ENCODE assay signal across 9 cellular contexts in the genomic region with DNA sequence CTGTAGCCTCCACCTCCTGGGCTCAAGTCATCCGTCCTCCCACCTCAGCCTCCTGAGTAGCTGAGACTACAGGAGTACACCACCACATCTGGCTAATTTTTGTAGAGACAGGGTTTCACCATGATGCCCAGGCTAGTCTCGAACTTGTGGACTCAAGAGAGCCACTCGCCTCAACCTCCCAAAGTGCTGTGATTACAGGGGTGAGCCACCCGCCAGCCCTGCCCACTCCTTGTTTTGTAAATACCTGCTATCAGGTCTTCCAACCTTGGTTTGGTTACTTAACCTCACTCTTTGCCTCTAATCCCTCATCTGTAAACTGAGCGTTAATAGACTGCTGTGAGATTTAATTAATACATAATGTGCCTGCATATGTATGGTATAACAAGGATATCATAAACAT. TPM values are rescaled to one million over a fixed set of nuclear protein-coding genes. Genes with fewer than 3 reads are reported as not detected.
DNase-seq lines count a peak whose midpoint lies in the region; ATAC-seq and TF ChIP-seq lines count a peak whose summit lies in the region.
"Had no signal": no experiment of that assay in that cellular context is flagged by ENCODE, and none has a peak within 500 bp of the region (broad histone marks: within the 10 kb centered on the region; RNA-seq: fewer than 3 reads in every experiment).

No MANE protein-coding gene starts in this region.

- H3K4me1 Mint-ChIP-seq in activated T-cell treated with anti-CD3 and anti-CD28 coated beads, Interleukin-2, amount 50 U/mL, for 72 hours (ENCODE audit: low read depth), result peaks cover 28% of the 10 kb centered on the region
- H3K4me1 Mint-ChIP-seq in activated naive CD8-positive, alpha-beta T cell treated with anti-CD3 and anti-CD28 coated beads, Interleukin-2, amount 50 U/mL, for 24 hours, result peaks cover 21% of the 10 kb centered on the region

- WGBS in liver, result 34% methylated on average over 5 of the region's 5 CpGs
- 20 to 71% methylated on average over 1 to 5 of the region's 5 CpGs for WGBS in transverse colon (ENCODE audit: low coverage in 1 of 2), 2 donors

- no peak overlapping the region for H3K27ac Mint-ChIP-seq in activated T-cell treated with anti-CD3 and anti-CD28 coated beads, Interleukin-2, amount 50 U/mL, for 72 hours
- H3K27ac Mint-ChIP-seq in activated naive CD8-positive, alpha-beta T cell treated with anti-CD3 and anti-CD28 coated beads, Interleukin-2, amount 50 U/mL, for 24 hours, result no peak overlapping the region

- in situ Hi-C loops in transverse colon (cut with MboI; ENCODE audit: low pct_ligation_motif_present in 1 of 4, low pct_unique_long_range_greater_than_20kb in 1 of 4, low sequenced_read_pairs in 3 of 4), result no loop called here

- no peaks in the 10 kb centered on the region for H3K36me3 Mint-ChIP-seq in activated T-cell treated with anti-CD3 and anti-CD28 coated beads, Interleukin-2, amount 50 U/mL, for 72 hours (ENCODE audit: insufficient read depth in 2 of 2)
- no peaks in the 10 kb centered on the region for H3K36me3 Mint-ChIP-seq in activated naive CD8-positive, alpha-beta T cell treated with anti-CD3 and anti-CD28 coated beads, Interleukin-2, amount 50 U/mL, for 24 hours (ENCODE audit: low read depth)

- intact Hi-C loops in transverse colon (cut with DNase I; ENCODE audit: low total_unique reads), result no loop called here

- H3K4me1 ChIP-seq in liver (ENCODE audit: control insufficient read depth in 4 of 4, insufficient read depth in 4 of 4, low read length in 3 of 4) (peaks cover 0 to 27% (median 15%) of the 10 kb centered on the region in 4 donors), transverse colon (peaks cover 0 to 34% (median 19%) of the 10 kb centered on the region in 4 donors)

- H3K9me3 ChIP-seq in liver (ENCODE audit: control insufficient read depth in 4 of 4, low read length in 3 of 4), result no peaks in the 10 kb centered on the region
- H3K9me3 ChIP-seq in transverse colon, result no peaks in the 10 kb centered on the region

- H3K4me3 Mint-ChIP-seq in activated T-cell treated with anti-CD3 and anti-CD28 coated beads, Interleukin-2, amount 50 U/mL, for 72 hours, result peak overlapping the region; percentile 84 to 87
- peak overlapping the region; percentile 82 for H3K4me3 Mint-ChIP-seq in activated naive CD8-positive, alpha-beta T cell treated with anti-CD3 and anti-CD28 coated beads, Interleukin-2, amount 50 U/mL, for 24 hours

- DNase-seq in activated T-cell treated with anti-CD3 and anti-CD28 coated beads, Interleukin-2, amount 50 U/mL, for 72 hours, result no peak
- DNase-seq in activated T-cell treated with anti-CD3 and anti-CD28 coated beads for 4 hours, result no peak
- DNase-seq in activated naive CD8-positive, alpha-beta T cell treated with anti-CD3 and anti-CD28 coated beads, Interleukin-2, amount 50 U/mL, for 24 hours, result no peak
- DNase-seq in transverse colon, result peak; percentile 18
- DNase-seq in stimulated activated CD4-positive, alpha-beta T cell treated with anti-CD3 and anti-CD28 coated beads, Interleukin-4, amount 100 ng/mL, for 24 hours, result no peak
- no peak for DNase-seq in SK-N-DZ (ENCODE audit: low spot score)
- DNase-seq in islet precursor cell, result no peak

- no peak for TF ChIP-seq POLR2A in transverse colon (IDR thresholded peaks at IDR 0.05)

- TF ChIP-seq EP300 in transverse colon (IDR thresholded peaks at IDR 0.05; ENCODE audit: low read depth), result no peak

- H3K4me3 ChIP-seq in liver (ENCODE audit: low read depth in 1 of 3, low read length in 3 of 3), result peak overlapping the region; percentile 12 to 93 (median 80)
- H3K4me3 ChIP-seq in transverse colon, result peak overlapping the region in 3 of 4 donors; percentile 53 to 71 (median 57)

- H3K27ac ChIP-seq in liver (ENCODE audit: low read depth in 1 of 2, low read length in 2 of 2), result peak overlapping the region; percentile 82 to 95
- H3K27ac ChIP-seq in transverse colon, result peak overlapping the region; percentile 84 to 88 (median 86)

- peak overlapping the region in 1 of 2 donors; percentile 85 for H3K9ac ChIP-seq in liver (ENCODE audit: low read depth in 1 of 2, low read length in 2 of 2)

- no peaks in the 10 kb centered on the region for H3K9me3 Mint-ChIP-seq in activated T-cell treated with anti-CD3 and anti-CD28 coated beads, Interleukin-2, amount 50 U/mL, for 72 hours
- no peaks in the 10 kb centered on the region for H3K9me3 Mint-ChIP-seq in activated naive CD8-positive, alpha-beta T cell treated with anti-CD3 and anti-CD28 coated beads, Interleukin-2, amount 50 U/mL, for 24 hours

- no peak for ATAC-seq in activated T-cell treated with anti-CD3 and anti-CD28 coated beads, Interleukin-2, amount 50 U/mL, for 72 hours (replicated peaks in 1 of 2)
- ATAC-seq in activated naive CD8-positive, alpha-beta T cell treated with anti-CD3 and anti-CD28 coated beads, Interleukin-2, amount 50 U/mL, for 24 hours, result no peak

- TF ChIP-seq RAD21 in liver (IDR thresholded peaks at IDR 0.05), result no peak

- H3K36me3 ChIP-seq in liver (ENCODE audit: control insufficient read depth in 4 of 4, insufficient read depth in 3 of 4, low read depth in 1 of 4, low read length in 3 of 4), result peaks cover 0 to under 1% (median 0%) of the 10 kb centered on the region in 4 donors
- no peaks in the 10 kb centered on the region for H3K36me3 ChIP-seq in transverse colon

- peaks cover 51% of the 10 kb centered on the region for H3K27me3 Mint-ChIP-seq in activated T-cell treated with anti-CD3 and anti-CD28 coated beads, Interleukin-2, amount 50 U/mL, for 72 hours (ENCODE audit: low read depth)
- H3K27me3 Mint-ChIP-seq in activated naive CD8-positive, alpha-beta T cell treated with anti-CD3 and anti-CD28 coated beads, Interleukin-2, amount 50 U/mL, for 24 hours, result peaks cover 7% of the 10 kb centered on the region

- H3K27me3 ChIP-seq in liver (ENCODE audit: control insufficient read depth in 4 of 4, insufficient read depth in 4 of 4, low read length in 3 of 4), result no peaks in the 10 kb centered on the region
- H3K27me3 ChIP-seq in transverse colon, result peaks cover 4% of the 10 kb centered on the region

- TF ChIP-seq CTCF in liver (IDR thresholded peaks at IDR 0.05; ENCODE audit: low read depth, low read length, missing input control) (no peak), transverse colon (IDR thresholded peaks at IDR 0.05) (no peak)

TF ChIP-seq in liver, 16 proteins besides CTCF, POLR2A, EP300 and RAD21:
- TF ChIP-seq HNF4A (conservative IDR thresholded peaks at IDR 0.05), result no peak
- peak; percentile 55 for TF ChIP-seq FOXA1 (IDR thresholded peaks at IDR 0.05)
- TF ChIP-seq FOXA2 (IDR thresholded peaks at IDR 0.05), result peak; percentile 56
TF ChIP-seq in liver: peak in this region for 2.

RNA-seq across cellular contexts. Expression of gene CNGA1, which starts 0.8 kb away (rescaled TPM):
- total RNA-seq in activated T-cell treated with anti-CD3 and anti-CD28 coated beads, Interleukin-2, amount 50 U/mL, for 72 hours, result under 1 TPM in 1 of 2 donors, not detected in 1; 0.32 TPM
- total RNA-seq in liver (10 to 100 TPM in 1 of 2 donors, 1 to 10 TPM in 1; 6.1 to 28.0 TPM), transverse colon (10 to 100 TPM in 3 of 4 donors, 1 to 10 TPM in 1; 1.2 to 21.0 (median 15.0) TPM)
- polyA plus RNA-seq in liver, result 10 to 100 TPM in 1 of 2 donors, 1 to 10 TPM in 1; 3.9 to 41.3 TPM
- polyA plus RNA-seq in SK-N-DZ (2014; cell fraction: cytosol; rRNA removed), result not detected in 2 replicates
- polyA plus RNA-seq in SK-N-DZ (2014; cell fraction: nucleus; rRNA removed), result not detected in 2 replicates
- polyA plus RNA-seq: BJ had no signal

RNA-seq across cellular contexts. Expression of gene NIPAL1, which starts 0.9 kb away (rescaled TPM):
- total RNA-seq in activated T-cell treated with anti-CD3 and anti-CD28 coated beads, Interleukin-2, amount 50 U/mL, for 72 hours, result 1 to 10 TPM; 1.6 to 1.7 TPM
- total RNA-seq in liver (10 to 100 TPM in 1 of 2 donors, 1 to 10 TPM in 1; 7.9 to 10.7 TPM), transverse colon (10 to 100 TPM; 37.5 to 47.7 (median 41.1) TPM)
- 1 to 10 TPM; 2.5 to 4.3 TPM for polyA plus RNA-seq in liver
- polyA plus RNA-seq in SK-N-DZ (2014; cell fraction: cytosol; rRNA removed), result not detected in 2 replicates
- polyA plus RNA-seq in SK-N-DZ (2014; cell fraction: nucleus; rRNA removed), result not detected in 2 replicates
